In genomic region chr11:119320593-119321524, GRCh38 we compare ENCODE assay signal across 1 cellular context.
A peak's percentile ranks its signal among the peaks of the same experiment; 100 is the strongest.
TF ChIP-seq lines count a peak whose summit lies in the region.

No MANE protein-coding gene starts in this region.

TF ChIP-seq in K562, 482 proteins besides CTCF, POLR2A, EP300 and RAD21 (continued from another document and continues in another):
- peak; percentile 20; the same call in 1 of the 2 replicates for TF ChIP-seq JUND (IDR thresholded peaks at IDR 0.05; ENCODE audit: borderline replicate concordance, low read depth, low read length)
- TF ChIP-seq JUND (tag; IDR thresholded peaks at IDR 0.05; ENCODE audit: borderline replicate concordance, low read depth, low read length) = no peak
- TF ChIP-seq, protein P1, sequence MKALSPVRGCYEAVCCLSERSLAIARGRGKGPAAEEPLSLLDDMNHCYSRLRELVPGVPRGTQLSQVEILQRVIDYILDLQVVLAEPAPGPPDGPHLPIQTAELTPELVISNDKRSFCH (CRISPR knock-in tag; IDR thresholded peaks at IDR 0.05) = no peak
- TF ChIP-seq, protein P1 (tag; IDR thresholded peaks at IDR 0.05) = peak; percentile 21; the same call in 1 of the 2 replicates
- peak; percentile 25 for TF ChIP-seq CHD1 (IDR thresholded peaks at IDR 0.05; ENCODE audit: low read length)
- peak; percentile 69 for TF ChIP-seq GATAD2B (IDR thresholded peaks at IDR 0.05; ENCODE audit: borderline replicate concordance)
- peak; percentile 73; the same call in 1 of the 2 replicates for TF ChIP-seq ZNF263 (CRISPR knock-in tag; IDR thresholded peaks at IDR 0.05; ENCODE audit: borderline replicate concordance)
- TF ChIP-seq CREB1 (IDR thresholded peaks at IDR 0.05) = no peak
- no peak for TF ChIP-seq CREB1 (CRISPR knock-in tag; IDR thresholded peaks at IDR 0.05)
- TF ChIP-seq ETV5 (CRISPR knock-in tag; IDR thresholded peaks at IDR 0.05; ENCODE audit: low read depth) = 0 out of 2 replicates have a peak, but pooled peaks have one; percentile 35
- TF ChIP-seq ZNF668 (CRISPR knock-in tag; IDR thresholded peaks at IDR 0.05) = no peak
- peak; percentile 57 for TF ChIP-seq EP400 (IDR thresholded peaks at IDR 0.05)
- TF ChIP-seq ZNF395 (CRISPR knock-in tag; IDR thresholded peaks at IDR 0.05) = peak; percentile 72; the same call in 1 of the 2 replicates
- TF ChIP-seq, protein P2, sequence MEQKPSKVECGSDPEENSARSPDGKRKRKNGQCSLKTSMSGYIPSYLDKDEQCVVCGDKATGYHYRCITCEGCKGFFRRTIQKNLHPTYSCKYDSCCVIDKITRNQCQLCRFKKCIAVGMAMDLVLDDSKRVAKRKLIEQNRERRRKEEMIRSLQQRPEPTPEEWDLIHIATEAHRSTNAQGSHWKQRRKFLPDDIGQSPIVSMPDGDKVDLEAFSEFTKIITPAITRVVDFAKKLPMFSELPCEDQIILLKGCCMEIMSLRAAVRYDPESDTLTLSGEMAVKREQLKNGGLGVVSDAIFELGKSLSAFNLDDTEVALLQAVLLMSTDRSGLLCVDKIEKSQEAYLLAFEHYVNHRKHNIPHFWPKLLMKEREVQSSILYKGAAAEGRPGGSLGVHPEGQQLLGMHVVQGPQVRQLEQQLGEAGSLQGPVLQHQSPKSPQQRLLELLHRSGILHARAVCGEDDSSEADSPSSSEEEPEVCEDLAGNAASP (IDR thresholded peaks at IDR 0.05) = no peak
- TF ChIP-seq, protein P3, sequence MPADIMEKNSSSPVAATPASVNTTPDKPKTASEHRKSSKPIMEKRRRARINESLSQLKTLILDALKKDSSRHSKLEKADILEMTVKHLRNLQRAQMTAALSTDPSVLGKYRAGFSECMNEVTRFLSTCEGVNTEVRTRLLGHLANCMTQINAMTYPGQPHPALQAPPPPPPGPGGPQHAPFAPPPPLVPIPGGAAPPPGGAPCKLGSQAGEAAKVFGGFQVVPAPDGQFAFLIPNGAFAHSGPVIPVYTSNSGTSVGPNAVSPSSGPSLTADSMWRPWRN (IDR thresholded peaks at IDR 0.05; ENCODE audit: low read depth) = no peak
- TF ChIP-seq NRF1 (conservative IDR thresholded peaks at IDR 0.05 in 1 of 2, IDR thresholded peaks at IDR 0.05 in 1 of 2) = peak; percentile 76 to 79
- peak; percentile 49; the same call in 1 of the 2 replicates for TF ChIP-seq NCOR1 (IDR thresholded peaks at IDR 0.05)
- peak; percentile 49 for TF ChIP-seq KDM5B (IDR thresholded peaks at IDR 0.05; ENCODE audit: insufficient replicate concordance, low read depth, low read length)
- peak; percentile 33 for TF ChIP-seq MYC (IDR thresholded peaks at IDR 0.05; ENCODE audit: low read depth, low read length)
- 0 out of 2 replicates have a peak, but pooled peaks have one; percentile 36 for TF ChIP-seq MYC (CRISPR knock-in tag; IDR thresholded peaks at IDR 0.05; ENCODE audit: borderline replicate concordance, low read depth)
- peak; percentile 98 for TF ChIP-seq RBFOX2 (IDR thresholded peaks at IDR 0.05; ENCODE audit: low read depth, low read length)
- peak; percentile 57 for TF ChIP-seq U2AF1 (optimal IDR thresholded peaks at IDR 0.05; ENCODE audit: low read depth, low read length)
- TF ChIP-seq, protein P4, sequence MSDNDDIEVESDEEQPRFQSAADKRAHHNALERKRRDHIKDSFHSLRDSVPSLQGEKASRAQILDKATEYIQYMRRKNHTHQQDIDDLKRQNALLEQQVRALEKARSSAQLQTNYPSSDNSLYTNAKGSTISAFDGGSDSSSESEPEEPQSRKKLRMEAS (CRISPR knock-in tag; IDR thresholded peaks at IDR 0.05) = peak; percentile 21; the same call in 1 of the 2 replicates
- TF ChIP-seq NFIX (CRISPR knock-in tag; IDR thresholded peaks at IDR 0.05; ENCODE audit: low read depth) = no peak
- peak; percentile 72 for TF ChIP-seq L3MBTL2 (IDR thresholded peaks at IDR 0.05)
- peak; percentile 60 for TF ChIP-seq ZNF592 (IDR thresholded peaks at IDR 0.05)
- TF ChIP-seq ZNF197 (CRISPR knock-in tag; IDR thresholded peaks at IDR 0.05; ENCODE audit: low read depth) = 0 out of 2 replicates have a peak, but pooled peaks have one; percentile 35
- TF ChIP-seq FOXK2 (conservative IDR thresholded peaks at IDR 0.05 in 1 of 2, IDR thresholded peaks at IDR 0.05 in 1 of 2; ENCODE audit: low read depth in 2 of 2) = no peak
- no peak for TF ChIP-seq ZC3H8 (IDR thresholded peaks at IDR 0.05)
- no peak; a peak in 1 of 4 replicates for TF ChIP-seq HDAC1 (IDR thresholded peaks at IDR 0.05)
- TF ChIP-seq TAF1 (IDR thresholded peaks at IDR 0.05; ENCODE audit: control insufficient read depth, extremely low read depth, insufficient read depth, low read length, severe bottlenecking) = peak; percentile 85
- TF ChIP-seq ZFX (CRISPR knock-in tag; IDR thresholded peaks at IDR 0.05) = peak; percentile 94
- TF ChIP-seq SUPT5H (IDR thresholded peaks at IDR 0.05) = peak; percentile 71
- TF ChIP-seq TCF7 (IDR thresholded peaks at IDR 0.05; ENCODE audit: borderline replicate concordance) = no peak
- 0 out of 2 replicates have a peak, but pooled peaks have one; percentile 52 for TF ChIP-seq SREBF2 (CRISPR knock-in tag; IDR thresholded peaks at IDR 0.05)
- TF ChIP-seq, protein P5, sequence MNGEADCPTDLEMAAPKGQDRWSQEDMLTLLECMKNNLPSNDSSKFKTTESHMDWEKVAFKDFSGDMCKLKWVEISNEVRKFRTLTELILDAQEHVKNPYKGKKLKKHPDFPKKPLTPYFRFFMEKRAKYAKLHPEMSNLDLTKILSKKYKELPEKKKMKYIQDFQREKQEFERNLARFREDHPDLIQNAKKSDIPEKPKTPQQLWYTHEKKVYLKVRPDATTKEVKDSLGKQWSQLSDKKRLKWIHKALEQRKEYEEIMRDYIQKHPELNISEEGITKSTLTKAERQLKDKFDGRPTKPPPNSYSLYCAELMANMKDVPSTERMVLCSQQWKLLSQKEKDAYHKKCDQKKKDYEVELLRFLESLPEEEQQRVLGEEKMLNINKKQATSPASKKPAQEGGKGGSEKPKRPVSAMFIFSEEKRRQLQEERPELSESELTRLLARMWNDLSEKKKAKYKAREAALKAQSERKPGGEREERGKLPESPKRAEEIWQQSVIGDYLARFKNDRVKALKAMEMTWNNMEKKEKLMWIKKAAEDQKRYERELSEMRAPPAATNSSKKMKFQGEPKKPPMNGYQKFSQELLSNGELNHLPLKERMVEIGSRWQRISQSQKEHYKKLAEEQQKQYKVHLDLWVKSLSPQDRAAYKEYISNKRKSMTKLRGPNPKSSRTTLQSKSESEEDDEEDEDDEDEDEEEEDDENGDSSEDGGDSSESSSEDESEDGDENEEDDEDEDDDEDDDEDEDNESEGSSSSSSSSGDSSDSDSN (IDR thresholded peaks at IDR 0.05; ENCODE audit: borderline replicate concordance in 1 of 2, low read depth in 2 of 2, low read length in 2 of 2) = peak; percentile 92 to 96; a peak in 3 of 4 replicates
- TF ChIP-seq ZBTB40 (IDR thresholded peaks at IDR 0.05) = 0 out of 2 replicates have a peak, but pooled peaks have one; percentile 11
- no peak for TF ChIP-seq ZBTB40 (CRISPR knock-in tag; IDR thresholded peaks at IDR 0.05)
- no peak for TF ChIP-seq SETDB1 (IDR thresholded peaks at IDR 0.05; ENCODE audit: low read length)
- peak; percentile 49; the same call in 1 of the 2 replicates for TF ChIP-seq GABPB1 (CRISPR knock-in tag; IDR thresholded peaks at IDR 0.05)
